1 cellular context compared by ENCODE assay signal in genomic region chr1:23471473-23472075, GRCh38.
A peak's percentile ranks its signal among the peaks of the same experiment; 100 is the strongest.
TF ChIP-seq lines count a peak whose summit lies in the region.

No MANE protein-coding gene starts in this region.

TF ChIP-seq in HepG2, 621 proteins besides CTCF, POLR2A, EP300 and RAD21:
- TF ChIP-seq MIXL1 (CRISPR knock-in tag; IDR thresholded peaks at IDR 0.05) (no peak), U2AF1 (optimal IDR thresholded peaks at IDR 0.05; ENCODE audit: low read depth, low read length) (no peak), ZMYM3 (CRISPR knock-in tag; IDR thresholded peaks at IDR 0.05) (peak; percentile 75), E2F1 (CRISPR knock-in tag; IDR thresholded peaks at IDR 0.05) (no peak), KDM1A (CRISPR knock-in tag; IDR thresholded peaks at IDR 0.05) (0 out of 2 replicates have a peak, but pooled peaks have one; percentile 11), GTF3A (CRISPR knock-in tag; conservative IDR thresholded peaks at IDR 0.05) (no peak), ZNF768 (CRISPR knock-in tag; IDR thresholded peaks at IDR 0.05) (peak; percentile 87; the same call in 1 of the 2 replicates), ZNF432 (CRISPR knock-in tag; IDR thresholded peaks at IDR 0.05; ENCODE audit: borderline replicate concordance) (no peak), YEATS2 (CRISPR knock-in tag; IDR thresholded peaks at IDR 0.05; ENCODE audit: borderline replicate concordance) (no peak), ZNF30 (CRISPR knock-in tag; IDR thresholded peaks at IDR 0.05) (no peak), GLMP (CRISPR knock-in tag; IDR thresholded peaks at IDR 0.05; ENCODE audit: borderline replicate concordance) (no peak), ZIK1 (CRISPR knock-in tag; IDR thresholded peaks at IDR 0.05; ENCODE audit: borderline replicate concordance, low read depth) (no peak), ZBTB3 (CRISPR knock-in tag; IDR thresholded peaks at IDR 0.05; ENCODE audit: borderline replicate concordance, low read depth) (no peak), HNRNPL (IDR thresholded peaks at IDR 0.05; ENCODE audit: low read depth, low read length) (no peak), ZBTB44 (CRISPR knock-in tag; IDR thresholded peaks at IDR 0.05) (no peak), ZNF580 (CRISPR knock-in tag; IDR thresholded peaks at IDR 0.05; ENCODE audit: borderline replicate concordance, low read depth) (peak; percentile 8; the same call in 1 of the 2 replicates)
